1 cellular context compared by ENCODE assay signal in genomic region chr7:103348452-103348851, GRCh38.
TF ChIP-seq lines count a peak whose summit lies in the region.

No MANE protein-coding gene starts in this region.

TF ChIP-seq in K562, 482 proteins besides CTCF, POLR2A, EP300 and RAD21:
- TF ChIP-seq MTA1 (IDR thresholded peaks at IDR 0.05; ENCODE audit: borderline replicate concordance), result no peak
- TF ChIP-seq POLR2AphosphoS2 (IDR thresholded peaks at IDR 0.05; ENCODE audit: low read length), result no peak
- no peak for TF ChIP-seq MXI1 (IDR thresholded peaks at IDR 0.05; ENCODE audit: low read depth, low read length)
- no peak for TF ChIP-seq HINFP (tag; conservative IDR thresholded peaks at IDR 0.05; ENCODE audit: low read depth)
- TF ChIP-seq ZNF449 (CRISPR knock-in tag; IDR thresholded peaks at IDR 0.05), result no peak
- TF ChIP-seq ZC3H4 (CRISPR knock-in tag; IDR thresholded peaks at IDR 0.05; ENCODE audit: borderline replicate concordance), result no peak
- no peak for TF ChIP-seq KDM1A (IDR thresholded peaks at IDR 0.05)
- no peak for TF ChIP-seq ATF7 (IDR thresholded peaks at IDR 0.05)
- no peak for TF ChIP-seq ATF2 (CRISPR knock-in tag; IDR thresholded peaks at IDR 0.05)
- no peak for TF ChIP-seq SMARCB1 (IDR thresholded peaks at IDR 0.05; ENCODE audit: insufficient read length, low read depth)
- TF ChIP-seq RB1 (IDR thresholded peaks at IDR 0.05; ENCODE audit: low read depth), result no peak
TF ChIP-seq in K562: peak in this region for 0.
